In the genomic region with DNA sequence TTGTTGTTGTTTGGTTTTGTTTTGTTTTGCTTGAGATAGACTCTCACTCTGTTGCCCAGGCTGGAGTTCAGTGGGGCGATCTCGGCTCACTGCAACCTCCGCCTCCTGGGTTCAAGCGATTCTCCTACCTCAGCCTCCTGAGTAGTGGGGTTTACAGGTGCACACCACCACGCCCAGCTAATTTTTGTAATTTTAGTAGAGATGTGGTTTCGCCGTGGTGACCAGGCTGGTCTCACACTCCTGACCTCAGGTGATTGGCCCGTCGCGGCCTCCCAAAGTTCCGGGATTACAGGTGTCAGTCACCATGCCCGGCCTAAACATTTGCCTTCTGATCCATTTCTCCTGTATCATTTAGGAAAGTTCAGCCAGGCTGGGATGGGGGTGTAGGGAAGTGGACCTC, we compare ENCODE assay signal across 24 cellular contexts. TPM values are rescaled to one million over a fixed set of nuclear protein-coding genes. Genes with fewer than 3 reads are reported as not detected.
DNase-seq lines count a peak whose midpoint lies in the region; ATAC-seq and TF ChIP-seq lines count a peak whose summit lies in the region.
"Had no signal": no experiment of that assay in that cellular context is flagged by ENCODE, and none has a peak within 500 bp of the region (broad histone marks: within the 10 kb centered on the region; RNA-seq: fewer than 3 reads in every experiment).

No MANE protein-coding gene starts in this region.

- H3K4me3 Mint-ChIP-seq in activated T-cell treated with anti-CD3 and anti-CD28 coated beads, Interleukin-2, amount 50 U/mL, for 24 hours, result no peak overlapping the region
- no peak overlapping the region for H3K4me3 Mint-ChIP-seq in T-helper 17 cell
- H3K4me3 Mint-ChIP-seq in memory B cell, result no peak overlapping the region
- H3K4me3 Mint-ChIP-seq in natural killer cell treated with Interleukin-12 subunit alpha and Interleukin-12 subunit beta and Interleukin-15 and Interleukin-18, amount 100 ng/mL, for 72 hours, result no peak overlapping the region
- H3K4me3 Mint-ChIP-seq: CD4-positive, CD25-positive, alpha-beta regulatory T cell had no signal

- peaks cover 18 to 30% (median 28%) of the 10 kb centered on the region in 4 donors for H3K4me1 ChIP-seq in upper lobe of left lung

- 94% methylated on average over 12 of the region's 12 CpGs for WGBS in upper lobe of left lung, 2 donors

- no peak for ATAC-seq in T-helper 17 cell
- no peak for ATAC-seq in memory B cell (ENCODE audit: low read depth)
- ATAC-seq in upper lobe of left lung (ENCODE audit: low FRiP score in 2 of 2), result no peak
- ATAC-seq in natural killer cell treated with Interleukin-12 subunit alpha and Interleukin-12 subunit beta and Interleukin-15 and Interleukin-18, amount 100 ng/mL, for 72 hours, result no peak
- no peak for ATAC-seq in HG02610 (IDR thresholded peaks at IDR 0.05; ENCODE audit: unreplicated experiment)

- H3K9me3 ChIP-seq in T-helper 17 cell (ENCODE audit: control insufficient read depth, low read length, poor library complexity, severe bottlenecking), result no peaks in the 10 kb centered on the region
- no peaks in the 10 kb centered on the region for H3K9me3 ChIP-seq in upper lobe of left lung

- no peak overlapping the region for H3K27ac Mint-ChIP-seq in activated T-cell treated with anti-CD3 and anti-CD28 coated beads, Interleukin-2, amount 50 U/mL, for 24 hours
- H3K27ac Mint-ChIP-seq in T-helper 17 cell, result peak overlapping the region; percentile 19
- H3K27ac Mint-ChIP-seq in memory B cell, result peak overlapping the region; percentile 93
- no peak overlapping the region for H3K27ac Mint-ChIP-seq in natural killer cell treated with Interleukin-12 subunit alpha and Interleukin-12 subunit beta and Interleukin-15 and Interleukin-18, amount 100 ng/mL, for 72 hours
- H3K27ac Mint-ChIP-seq: CD4-positive, CD25-positive, alpha-beta regulatory T cell had no signal

- TF ChIP-seq EP300 in upper lobe of left lung (IDR thresholded peaks at IDR 0.05), result no peak

- no peaks in the 10 kb centered on the region for H3K27me3 ChIP-seq in upper lobe of left lung

- no peak overlapping the region for H3K27ac ChIP-seq in upper lobe of left lung
- H3K27ac ChIP-seq: PC-9, SK-N-MC had no signal

- TF ChIP-seq POLR2A in upper lobe of left lung (IDR thresholded peaks at IDR 0.05), result no peak

- DNase-seq in activated T-cell treated with anti-CD3 and anti-CD28 coated beads, Interleukin-2, amount 50 U/mL, for 24 hours, result peak; percentile 16
- no peak for DNase-seq in activated T-cell treated with anti-CD3 and anti-CD28 coated beads for 4 hours
- DNase-seq in T-helper 17 cell, result no peak
- DNase-seq in memory B cell (ENCODE audit: low spot score in 2 of 2), result no peak
- peak; percentile 21 to 38 for DNase-seq in upper lobe of left lung
- DNase-seq in retina, result no peak
- DNase-seq in natural killer cell treated with Interleukin-12 subunit alpha and Interleukin-12 subunit beta and Interleukin-15 and Interleukin-18, amount 100 ng/mL, for 72 hours (ENCODE audit: low spot score), result no peak
- DNase-seq: AML-193; CD4-positive, CD25-positive, alpha-beta regulatory T cell; COR-L47; DMS79; GOT3; HCEC 1CT; MM.1S; NCI-H1048; NCI-H1417 treated with DMSO at 0.1 percent for 48 hours; NCI-H187; NCI-H2107; NCI-H510A; PC-9; RPMI8226; SHP77 treated with DMSO at 0.1 percent for 48 hours had no signal

- H3K4me1 Mint-ChIP-seq in activated T-cell treated with anti-CD3 and anti-CD28 coated beads, Interleukin-2, amount 50 U/mL, for 24 hours (ENCODE audit: low read depth), result peaks cover 28% of the 10 kb centered on the region
- peaks cover 10% of the 10 kb centered on the region for H3K4me1 Mint-ChIP-seq in T-helper 17 cell
- peaks cover 48% of the 10 kb centered on the region for H3K4me1 Mint-ChIP-seq in memory B cell
- peaks cover 18 to 24% of the 10 kb centered on the region in 2 donors for H3K4me1 Mint-ChIP-seq in natural killer cell treated with Interleukin-12 subunit alpha and Interleukin-12 subunit beta and Interleukin-15 and Interleukin-18, amount 100 ng/mL, for 72 hours (ENCODE audit: low read depth in 2 of 2)

- H3K27me3 Mint-ChIP-seq in activated T-cell treated with anti-CD3 and anti-CD28 coated beads, Interleukin-2, amount 50 U/mL, for 24 hours, result no peaks in the 10 kb centered on the region
- no peaks in the 10 kb centered on the region for H3K27me3 Mint-ChIP-seq in T-helper 17 cell
- no peaks in the 10 kb centered on the region for H3K27me3 Mint-ChIP-seq in memory B cell
- H3K27me3 Mint-ChIP-seq in natural killer cell treated with Interleukin-12 subunit alpha and Interleukin-12 subunit beta and Interleukin-15 and Interleukin-18, amount 100 ng/mL, for 72 hours, result no peaks in the 10 kb centered on the region
- H3K27me3 Mint-ChIP-seq: CD4-positive, CD25-positive, alpha-beta regulatory T cell had no signal

- no peak overlapping the region for H3K4me3 ChIP-seq in upper lobe of left lung
- H3K4me3 ChIP-seq: PC-9, SK-N-MC had no signal

- TF ChIP-seq CTCF in upper lobe of left lung (IDR thresholded peaks at IDR 0.05), result no peak

- peaks cover 27% of the 10 kb centered on the region for H3K36me3 Mint-ChIP-seq in activated T-cell treated with anti-CD3 and anti-CD28 coated beads, Interleukin-2, amount 50 U/mL, for 24 hours (ENCODE audit: low read depth)
- H3K36me3 Mint-ChIP-seq in T-helper 17 cell (ENCODE audit: low read depth), result no peaks in the 10 kb centered on the region
- H3K36me3 Mint-ChIP-seq in memory B cell, result peaks cover 29% of the 10 kb centered on the region
- H3K36me3 Mint-ChIP-seq in natural killer cell treated with Interleukin-12 subunit alpha and Interleukin-12 subunit beta and Interleukin-15 and Interleukin-18, amount 100 ng/mL, for 72 hours, result no peaks in the 10 kb centered on the region

- H3K36me3 ChIP-seq in upper lobe of left lung, result peaks cover 0 to 3% (median 0%) of the 10 kb centered on the region in 4 donors

- H3K9me3 Mint-ChIP-seq in activated T-cell treated with anti-CD3 and anti-CD28 coated beads, Interleukin-2, amount 50 U/mL, for 24 hours, result no peaks in the 10 kb centered on the region
- no peaks in the 10 kb centered on the region for H3K9me3 Mint-ChIP-seq in memory B cell
- H3K9me3 Mint-ChIP-seq in natural killer cell treated with Interleukin-12 subunit alpha and Interleukin-12 subunit beta and Interleukin-15 and Interleukin-18, amount 100 ng/mL, for 72 hours, result no peaks in the 10 kb centered on the region

RNA-seq across cellular contexts. Expression of a gene that starts 17.7 kb away (rescaled TPM):
- total RNA-seq in T-helper 17 cell (10 to 100 TPM; 26.9 to 38.1 TPM), upper lobe of left lung (100 to 1,000 TPM in 1 of 6 donors, 10 to 100 TPM in 5; 49.9 to 108 (median 63.8) TPM)
- 10 to 100 TPM; 45.2 to 45.3 TPM for total RNA-seq in natural killer cell treated with Interleukin-12 subunit alpha and Interleukin-12 subunit beta and Interleukin-15 and Interleukin-18, amount 100 ng/mL, for 72 hours

Comparison
In these comparisons a context has a peak if more than half of its experiments do, and no peak if none do; other contexts are left out.
1. DNase-seq: peak in activated T-cell treated with anti-CD3 and anti-CD28 coated beads, Interleukin-2, amount 50 U/mL, for 24 hours (single experiment) and upper lobe of left lung (2 of 2); none in activated T-cell treated with anti-CD3 and anti-CD28 coated beads for 4 hours (single experiment), T-helper 17 cell (0 of 3), memory B cell (0 of 2), retina (single experiment) and natural killer cell treated with Interleukin-12 subunit alpha and Interleukin-12 subunit beta and Interleukin-15 and Interleukin-18, amount 100 ng/mL, for 72 hours (single experiment).
2. H3K27ac Mint-ChIP-seq: peak in T-helper 17 cell (single experiment) and memory B cell (single experiment); none in activated T-cell treated with anti-CD3 and anti-CD28 coated beads, Interleukin-2, amount 50 U/mL, for 24 hours (single experiment) and natural killer cell treated with Interleukin-12 subunit alpha and Interleukin-12 subunit beta and Interleukin-15 and Interleukin-18, amount 100 ng/mL, for 72 hours (0 of 2).